Comparison of ENCODE assay signal across 13 cellular contexts in the genomic region with DNA sequence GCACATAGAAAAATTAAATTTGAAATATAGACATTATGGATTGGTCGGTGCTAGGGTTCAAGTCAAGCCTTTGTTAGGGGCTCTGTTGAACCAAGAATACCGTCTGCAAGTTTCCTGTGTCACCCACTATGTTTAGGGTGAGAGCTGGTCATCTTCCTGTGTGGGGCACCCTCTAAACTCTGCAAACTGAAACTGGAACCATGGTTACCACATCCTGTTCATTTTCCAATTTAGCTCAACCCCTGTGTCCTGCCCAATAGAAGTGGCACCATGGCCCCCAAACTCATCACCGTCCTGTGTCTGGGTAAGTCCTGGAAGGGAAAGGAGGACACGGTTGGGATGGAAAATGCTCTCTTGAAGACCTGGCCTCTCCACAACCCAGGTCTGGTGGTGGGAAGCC. TPM values are rescaled to one million over a fixed set of nuclear protein-coding genes. Genes with fewer than 3 reads are reported as not detected.
DNase-seq lines count a peak whose midpoint lies in the region; ATAC-seq and TF ChIP-seq lines count a peak whose summit lies in the region.
"Had no signal": no experiment of that assay in that cellular context is flagged by ENCODE, and none has a peak within 500 bp of the region (broad histone marks: within the 10 kb centered on the region; RNA-seq: fewer than 3 reads in every experiment).

No MANE protein-coding gene starts in this region.

- CTCF ChIA-PET in A673 (lab: Charles Lee): no interaction called here

- POLR2A ChIA-PET in A673 (lab: Charles Lee; ENCODE audit: low non-redundant PET): no interaction called here

- peak overlapping the region in 9 of 10 experiments; percentile 7 to 58 (median 48); a peak in 16 of 20 replicates for H3K4me3 ChIP-seq in BLaER1 treated with 17β-estradiol and CSF1 and Interleukin-3, amounts not matched to agents 10 nM and 100 nM
- no peak overlapping the region for H3K4me3 ChIP-seq in A673 (ENCODE audit: low read depth, low read length, poor library complexity, severe bottlenecking)

- ATAC-seq in GM18870 (IDR thresholded peaks at IDR 0.05; ENCODE audit: unreplicated experiment) (peak; percentile 72), HG02973 (IDR thresholded peaks at IDR 0.05; ENCODE audit: unreplicated experiment) (peak; percentile 56), GM18858 (IDR thresholded peaks at IDR 0.05; ENCODE audit: unreplicated experiment) (no peak), SK-N-SH treated with all-trans-retinoic acid at 6 μM for 48 hours (no peak)
- peak; percentile 58 for ATAC-seq in activated T-helper 17 cell treated with anti-CD3 and anti-CD28 coated beads, Interleukin-2, amount 50 U/mL, for 72 hours (replicated peaks)

- H3K27ac ChIP-seq in BLaER1 treated with 17β-estradiol and CSF1 and Interleukin-3, amounts not matched to agents 10 nM and 100 nM: peak overlapping the region in 10 of 11 experiments; percentile 56 to 84 (median 76); a peak in 20 of 22 replicates
- H3K27ac ChIP-seq in A673 (ENCODE audit: low read depth, low read length, poor library complexity, severe bottlenecking): no peak overlapping the region
- H3K27ac ChIP-seq: epithelial cell of prostate had no signal

- H3K9ac ChIP-seq in BLaER1 treated with 17β-estradiol and CSF1 and Interleukin-3, amounts not matched to agents 10 nM and 100 nM: peak overlapping the region in 10 of 11 experiments; percentile 42 to 71 (median 58); a peak in 17 of 22 replicates

- H4K20me1 ChIP-seq in BLaER1 treated with 17β-estradiol and CSF1 and Interleukin-3, amounts not matched to agents 10 nM and 100 nM: no peaks in the 10 kb centered on the region

- no peak for TF ChIP-seq CTCF in A673 (conservative IDR thresholded peaks at IDR 0.05; ENCODE audit: low read depth, low read length)

- peaks cover 0 to 3% (median 0%) of the 10 kb centered on the region in 11 experiments; a peak in 2 of 22 replicates for H3K36me3 ChIP-seq in BLaER1 treated with 17β-estradiol and CSF1 and Interleukin-3, amounts not matched to agents 10 nM and 100 nM
- H3K36me3 ChIP-seq in A673 (ENCODE audit: insufficient read depth, low read length, poor library complexity, severe bottlenecking): no peaks in the 10 kb centered on the region

- peaks cover 53% of the 10 kb centered on the region for H3K27me3 Mint-ChIP-seq in activated T-helper 17 cell treated with anti-CD3 and anti-CD28 coated beads, Interleukin-2, amount 50 U/mL, for 72 hours

- peaks cover 6 to 10% (median 9%) of the 10 kb centered on the region in 11 experiments; a peak in 17 of 22 replicates for H3K9me3 ChIP-seq in BLaER1 treated with 17β-estradiol and CSF1 and Interleukin-3, amounts not matched to agents 10 nM and 100 nM (replicated peaks in 1 of 11)
- no peaks in the 10 kb centered on the region for H3K9me3 ChIP-seq in A673 (ENCODE audit: low read depth, low read length, poor library complexity, severe bottlenecking)

- intact Hi-C loops in A673 (cut with micrococcal nuclease; ENCODE audit: unreplicated experiment): no loop called here

- no peaks in the 10 kb centered on the region for H3K27me3 ChIP-seq in BLaER1 treated with 17β-estradiol and CSF1 and Interleukin-3, amounts not matched to agents 10 nM and 100 nM
- peaks cover 86% of the 10 kb centered on the region for H3K27me3 ChIP-seq in A673 (replicated peaks; ENCODE audit: insufficient read depth, low read depth, low read length, poor library complexity)

- peak overlapping the region; percentile 85 to 95 (median 91) for H3K4me2 ChIP-seq in BLaER1 treated with 17β-estradiol and CSF1 and Interleukin-3, amounts not matched to agents 10 nM and 100 nM

- no peak for DNase-seq in COLO829 (ENCODE audit: low spot score)
- DNase-seq in A673 (ENCODE audit: low spot score): no peak
- DNase-seq: islet precursor cell, NCI-H510A treated with DMSO at 0.1 percent for 48 hours, T-helper 9 cell had no signal

- H3K36me3 Mint-ChIP-seq in activated T-helper 17 cell treated with anti-CD3 and anti-CD28 coated beads, Interleukin-2, amount 50 U/mL, for 72 hours (ENCODE audit: low read depth): no peaks in the 10 kb centered on the region

- H3K4me1 ChIP-seq in BLaER1 treated with 17β-estradiol and CSF1 and Interleukin-3, amounts not matched to agents 10 nM and 100 nM: peaks cover 68 to 80% (median 72%) of the 10 kb centered on the region in 10 experiments
- H3K4me1 ChIP-seq in A673 (ENCODE audit: insufficient read depth, low read length, poor library complexity, severe bottlenecking): no peaks in the 10 kb centered on the region

- no peaks in the 10 kb centered on the region for H3K9me3 Mint-ChIP-seq in activated T-helper 17 cell treated with anti-CD3 and anti-CD28 coated beads, Interleukin-2, amount 50 U/mL, for 72 hours

- H3K27ac Mint-ChIP-seq in activated T-helper 17 cell treated with anti-CD3 and anti-CD28 coated beads, Interleukin-2, amount 50 U/mL, for 72 hours: no peak overlapping the region

- BruUV-seq in A673 (replicated peaks; lab: Mats Ljungman, UMichigan): no TSS peak

- H3K4me1 Mint-ChIP-seq in activated T-helper 17 cell treated with anti-CD3 and anti-CD28 coated beads, Interleukin-2, amount 50 U/mL, for 72 hours: no peaks in the 10 kb centered on the region

- H3K4me3 Mint-ChIP-seq in activated T-helper 17 cell treated with anti-CD3 and anti-CD28 coated beads, Interleukin-2, amount 50 U/mL, for 72 hours: no peak overlapping the region

TF ChIP-seq in SK-N-SH treated with all-trans-retinoic acid at 6 μM for 48 hours, 23 proteins besides CTCF, POLR2A, EP300 and RAD21:
- TF ChIP-seq, protein P1, sequence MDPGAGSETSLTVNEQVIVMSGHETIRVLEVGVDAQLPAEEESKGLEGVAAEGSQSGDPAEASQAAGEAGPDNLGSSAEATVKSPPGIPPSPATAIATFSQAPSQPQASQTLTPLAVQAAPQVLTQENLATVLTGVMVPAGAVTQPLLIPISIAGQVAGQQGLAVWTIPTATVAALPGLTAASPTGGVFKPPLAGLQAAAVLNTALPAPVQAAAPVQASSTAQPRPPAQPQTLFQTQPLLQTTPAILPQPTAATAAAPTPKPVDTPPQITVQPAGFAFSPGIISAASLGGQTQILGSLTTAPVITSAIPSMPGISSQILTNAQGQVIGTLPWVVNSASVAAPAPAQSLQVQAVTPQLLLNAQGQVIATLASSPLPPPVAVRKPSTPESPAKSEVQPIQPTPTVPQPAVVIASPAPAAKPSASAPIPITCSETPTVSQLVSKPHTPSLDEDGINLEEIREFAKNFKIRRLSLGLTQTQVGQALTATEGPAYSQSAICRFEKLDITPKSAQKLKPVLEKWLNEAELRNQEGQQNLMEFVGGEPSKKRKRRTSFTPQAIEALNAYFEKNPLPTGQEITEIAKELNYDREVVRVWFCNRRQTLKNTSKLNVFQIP (CRISPR knock-in tag; IDR thresholded peaks at IDR 0.05; ENCODE audit: borderline replicate concordance, low read depth): no peak
- TF ChIP-seq, protein P2, sequence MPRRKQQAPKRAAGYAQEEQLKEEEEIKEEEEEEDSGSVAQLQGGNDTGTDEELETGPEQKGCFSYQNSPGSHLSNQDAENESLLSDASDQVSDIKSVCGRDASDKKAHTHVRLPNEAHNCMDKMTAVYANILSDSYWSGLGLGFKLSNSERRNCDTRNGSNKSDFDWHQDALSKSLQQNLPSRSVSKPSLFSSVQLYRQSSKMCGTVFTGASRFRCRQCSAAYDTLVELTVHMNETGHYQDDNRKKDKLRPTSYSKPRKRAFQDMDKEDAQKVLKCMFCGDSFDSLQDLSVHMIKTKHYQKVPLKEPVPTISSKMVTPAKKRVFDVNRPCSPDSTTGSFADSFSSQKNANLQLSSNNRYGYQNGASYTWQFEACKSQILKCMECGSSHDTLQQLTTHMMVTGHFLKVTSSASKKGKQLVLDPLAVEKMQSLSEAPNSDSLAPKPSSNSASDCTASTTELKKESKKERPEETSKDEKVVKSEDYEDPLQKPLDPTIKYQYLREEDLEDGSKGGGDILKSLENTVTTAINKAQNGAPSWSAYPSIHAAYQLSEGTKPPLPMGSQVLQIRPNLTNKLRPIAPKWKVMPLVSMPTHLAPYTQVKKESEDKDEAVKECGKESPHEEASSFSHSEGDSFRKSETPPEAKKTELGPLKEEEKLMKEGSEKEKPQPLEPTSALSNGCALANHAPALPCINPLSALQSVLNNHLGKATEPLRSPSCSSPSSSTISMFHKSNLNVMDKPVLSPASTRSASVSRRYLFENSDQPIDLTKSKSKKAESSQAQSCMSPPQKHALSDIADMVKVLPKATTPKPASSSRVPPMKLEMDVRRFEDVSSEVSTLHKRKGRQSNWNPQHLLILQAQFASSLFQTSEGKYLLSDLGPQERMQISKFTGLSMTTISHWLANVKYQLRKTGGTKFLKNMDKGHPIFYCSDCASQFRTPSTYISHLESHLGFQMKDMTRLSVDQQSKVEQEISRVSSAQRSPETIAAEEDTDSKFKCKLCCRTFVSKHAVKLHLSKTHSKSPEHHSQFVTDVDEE (CRISPR knock-in tag; IDR thresholded peaks at IDR 0.05): no peak
- TF ChIP-seq GLIS3 (CRISPR knock-in tag; IDR thresholded peaks at IDR 0.05) (no peak), CSDC2 (CRISPR knock-in tag; IDR thresholded peaks at IDR 0.05) (no peak), ZFP30 (CRISPR knock-in tag; IDR thresholded peaks at IDR 0.05) (no peak), SNAI2 (CRISPR knock-in tag; IDR thresholded peaks at IDR 0.05) (no peak), ESRRG (CRISPR knock-in tag; IDR thresholded peaks at IDR 0.05) (no peak)

RNA-seq across cellular contexts. Expression of a gene that starts 29.9 kb away (rescaled TPM):
- under 1 TPM in 1 of 2 donors, not detected in 1; 0.66 TPM for total RNA-seq in activated T-helper 17 cell treated with anti-CD3 and anti-CD28 coated beads, Interleukin-2, amount 50 U/mL, for 72 hours
- total RNA-seq in A673 (2021): not detected in 2 replicates
- total RNA-seq: renal cortical epithelial cell had no signal

RNA-seq across cellular contexts. Expression of a gene that starts 41.1 kb away (rescaled TPM):
- not detected for total RNA-seq in activated T-helper 17 cell treated with anti-CD3 and anti-CD28 coated beads, Interleukin-2, amount 50 U/mL, for 72 hours
- total RNA-seq in A673 (2021): not detected in 2 replicates
- total RNA-seq: renal cortical epithelial cell had no signal

RNA-seq across cellular contexts. Expression of a gene that starts 59.4 kb away (rescaled TPM):
- not detected for total RNA-seq in activated T-helper 17 cell treated with anti-CD3 and anti-CD28 coated beads, Interleukin-2, amount 50 U/mL, for 72 hours
- total RNA-seq in A673 (2021): 111 and 119 TPM in 2 replicates

Comparison
In these comparisons a context has a peak if more than half of its experiments do, and no peak if none do; other contexts are left out.
1. ATAC-seq: peak in GM18870 (single experiment), HG02973 (single experiment) and activated T-helper 17 cell treated with anti-CD3 and anti-CD28 coated beads, Interleukin-2, amount 50 U/mL, for 72 hours (single experiment); none in GM18858 (single experiment) and SK-N-SH treated with all-trans-retinoic acid at 6 μM for 48 hours (single experiment).
2. RNA of a gene that starts 59.4 kb away (total RNA-seq): 111 to 119 TPM in A673; not detected in activated T-helper 17 cell treated with anti-CD3 and anti-CD28 coated beads, Interleukin-2, amount 50 U/mL, for 72 hours; every median in the first group is over 100 times any median in the second.